8 cellular contexts compared by ENCODE assay signal in genomic region chr15:40367673-40368611, GRCh38. TPM values are rescaled to one million over a fixed set of nuclear protein-coding genes. Genes with fewer than 3 reads are reported as not detected.
DNase-seq lines count a peak whose midpoint lies in the region; ATAC-seq, FAIRE-seq and TF ChIP-seq lines count a peak whose summit lies in the region.

No MANE protein-coding gene starts in this region.

- no peaks in the 10 kb centered on the region for H3K27me3 ChIP-seq in left lung

- TF ChIP-seq CTCF in coronary artery (IDR thresholded peaks at IDR 0.05) (peak; percentile 71), left lung (IDR thresholded peaks at IDR 0.05) (peak; percentile 77 to 93)

- peak; percentile 90 for FAIRE-seq in GM12892 (lab: Jason Lieb, UNC)

- H3K4me3 Mint-ChIP-seq in activated CD4-positive, alpha-beta T cell treated with anti-CD3 and anti-CD28 coated beads for 36 hours: peak overlapping the region; percentile 74

- no peaks in the 10 kb centered on the region for H3K9me3 Mint-ChIP-seq in activated CD4-positive, alpha-beta T cell treated with anti-CD3 and anti-CD28 coated beads for 36 hours (ENCODE audit: low read depth)

- DNase-seq in GM12892 (ENCODE audit: insufficient read length) (peak; percentile 92), NCI-H2029 (lab: John Stamatoyannopoulos, UW) (peak; percentile 88), coronary artery (ENCODE audit: low spot score) (no peak), left lung (peak; percentile 92 to 98), SW 1271 (lab: John Stamatoyannopoulos, UW) (no peak)
- DNase-seq in activated CD4-positive, alpha-beta T cell treated with anti-CD3 and anti-CD28 coated beads for 36 hours: peak; percentile 94
- peak; percentile 83 to 88 for DNase-seq in stimulated activated CD4-positive, alpha-beta T cell treated with anti-CD3 and anti-CD28 coated beads, Interleukin-2, amount 100 ng/mL, for 24 hours

- H3K4me1 ChIP-seq in left lung: peaks cover 4 to 23% of the 10 kb centered on the region in 2 donors

- ATAC-seq in HG02852 (IDR thresholded peaks at IDR 0.05; ENCODE audit: unreplicated experiment): peak; percentile 80
- ATAC-seq in activated CD4-positive, alpha-beta T cell treated with anti-CD3 and anti-CD28 coated beads for 36 hours: peak; percentile 98
- ATAC-seq in left lung: peak; percentile 96

- POLR2A ChIA-PET in activated CD4-positive, alpha-beta T cell treated with anti-CD3 and anti-CD28 coated beads for 36 hours (lab: Charles Lee): no interaction called here

- no peaks in the 10 kb centered on the region for H3K36me3 ChIP-seq in left lung

- H3K27ac ChIP-seq in coronary artery: peak overlapping the region; percentile 12 to 59
- peak overlapping the region; percentile 35 to 68 for H3K27ac ChIP-seq in left lung

- intact Hi-C loops in activated CD4-positive, alpha-beta T cell treated with anti-CD3 and anti-CD28 coated beads for 36 hours (cut with DNase I, micrococcal nuclease): loop anchor here (1.0 to 5.0 kb wide), 8 partner anchors 10 to 54 kb away; partner anchors contain the start of genes INAFM2 (in 2 of the 2), IVD (in 2 of the 2), KNSTRN (in 2 of the 2) and DISP2 (in 1 of the 2)
- intact Hi-C loops in left lung (cut with DNase I): no loop called here

- CTCF ChIA-PET in activated CD4-positive, alpha-beta T cell treated with anti-CD3 and anti-CD28 coated beads for 36 hours (lab: Charles Lee): interaction anchor here (0.6 to 3.1 kb wide), 28 partner anchors 9 to 140 kb away, joined by 3 to 18 read pairs (median 4); partner anchors contain the start of genes DISP2, IVD, KNSTRN and PLCB2

- no peaks in the 10 kb centered on the region for H3K27me3 Mint-ChIP-seq in activated CD4-positive, alpha-beta T cell treated with anti-CD3 and anti-CD28 coated beads for 36 hours

- no peak for TF ChIP-seq POLR2A in GM12892 (IDR thresholded peaks at IDR 0.05; ENCODE audit: low read depth, low read length)

- H3K9me3 ChIP-seq in left lung: no peaks in the 10 kb centered on the region

- no peaks in the 10 kb centered on the region for H3K36me3 Mint-ChIP-seq in activated CD4-positive, alpha-beta T cell treated with anti-CD3 and anti-CD28 coated beads for 36 hours (ENCODE audit: low read depth)

- peaks cover 8% of the 10 kb centered on the region for H3K4me1 Mint-ChIP-seq in activated CD4-positive, alpha-beta T cell treated with anti-CD3 and anti-CD28 coated beads for 36 hours

- peak overlapping the region; percentile 51 for H3K27ac Mint-ChIP-seq in activated CD4-positive, alpha-beta T cell treated with anti-CD3 and anti-CD28 coated beads for 36 hours

- peak overlapping the region; percentile 66 for H3K4me3 ChIP-seq in coronary artery
- H3K4me3 ChIP-seq in left lung: peak overlapping the region in 1 of 2 donors; percentile 41

RNA-seq across cellular contexts. Expression of gene DISP2, which starts 9.9 kb away (rescaled TPM):
- polyA plus RNA-seq in GM12892 (2012; ENCODE audit: missing spikeins): not detected
- under 1 TPM; 0.02 to 0.04 TPM for total RNA-seq in activated CD4-positive, alpha-beta T cell treated with anti-CD3 and anti-CD28 coated beads for 36 hours
- total RNA-seq in left lung: 1 to 10 TPM in 1 of 2 donors, under 1 TPM in 1; 0.65 to 2.5 TPM

RNA-seq across cellular contexts. Expression of gene KNSTRN, which starts 14.6 kb away (rescaled TPM):
- 21.7 TPM for polyA plus RNA-seq in GM12892 (2012; ENCODE audit: missing spikeins)
- 10 to 100 TPM; 56.2 to 58.8 TPM for total RNA-seq in activated CD4-positive, alpha-beta T cell treated with anti-CD3 and anti-CD28 coated beads for 36 hours
- 10 to 100 TPM; 14.2 to 32.2 TPM for total RNA-seq in left lung

RNA-seq across cellular contexts. Expression of gene PHGR1, which starts 17.1 kb away (rescaled TPM):
- polyA plus RNA-seq in GM12892 (2012; ENCODE audit: missing spikeins): not detected
- not detected for total RNA-seq in activated CD4-positive, alpha-beta T cell treated with anti-CD3 and anti-CD28 coated beads for 36 hours
- total RNA-seq in left lung: not detected

RNA-seq across cellular contexts. Expression of gene CCDC9B, which starts 27.2 kb away (rescaled TPM):
- 0.08 TPM for polyA plus RNA-seq in GM12892 (2012; ENCODE audit: missing spikeins)
- under 1 TPM; 0.65 to 0.98 TPM for total RNA-seq in activated CD4-positive, alpha-beta T cell treated with anti-CD3 and anti-CD28 coated beads for 36 hours
- total RNA-seq in left lung: 10 to 100 TPM; 31.7 to 65.4 TPM

RNA-seq across cellular contexts. Expression of gene IVD, which starts 37.7 kb away (rescaled TPM):
- 29.4 TPM for polyA plus RNA-seq in GM12892 (2012; ENCODE audit: missing spikeins)
- 10 to 100 TPM; 30.8 to 46.2 TPM for total RNA-seq in activated CD4-positive, alpha-beta T cell treated with anti-CD3 and anti-CD28 coated beads for 36 hours
- total RNA-seq in left lung: 100 to 1,000 TPM in 1 of 2 donors, 10 to 100 TPM in 1; 61.9 to 104 TPM

Comparison
In these comparisons a context has a peak if more than half of its experiments do, and no peak if none do; other contexts are left out.
1. DNase-seq: peak in GM12892 (single experiment), NCI-H2029 (single experiment), activated CD4-positive, alpha-beta T cell treated with anti-CD3 and anti-CD28 coated beads for 36 hours (single experiment), left lung (2 of 2) and stimulated activated CD4-positive, alpha-beta T cell treated with anti-CD3 and anti-CD28 coated beads, Interleukin-2, amount 100 ng/mL, for 24 hours (2 of 2); none in coronary artery (single experiment) and SW 1271 (0 of 2).
2. intact Hi-C loops: an anchor here in activated CD4-positive, alpha-beta T cell treated with anti-CD3 and anti-CD28 coated beads for 36 hours (1.0 to 5.0 kb wide); none called in left lung.
3. Peak in every context shown above with its lines, with median percentiles within 50 percentile points of each other: ATAC-seq.